In genomic region chr1:167066333-167067122, GRCh38 we compare ENCODE assay signal across 8 cellular contexts. TPM values are rescaled to one million over a fixed set of nuclear protein-coding genes. Genes with fewer than 3 reads are reported as not detected.
DNase-seq lines count a peak whose midpoint lies in the region; ATAC-seq and TF ChIP-seq lines count a peak whose summit lies in the region.

No MANE protein-coding gene starts in this region.

- TF ChIP-seq CTCF in choroid plexus epithelial cell (conservative IDR thresholded peaks at IDR 0.05; ENCODE audit: low read depth, low read length), result peak; percentile 93
- peak; percentile 94 to 100 (median 97) for TF ChIP-seq CTCF in right lobe of liver (IDR thresholded peaks at IDR 0.05)

- H3K36me3 ChIP-seq in right lobe of liver, result no peaks in the 10 kb centered on the region

- DNase-seq in 8988T (peak; percentile 84), NCI-H345 treated with DMSO at 0.1 percent for 48 hours (lab: John Stamatoyannopoulos, UW; ENCODE audit: unreplicated experiment) (peak; percentile 62), choroid plexus epithelial cell (ENCODE audit: low read depth) (peak; percentile 62), right lobe of liver (peak; percentile 78 to 84 (median 80))
- peak; percentile 87 for DNase-seq in activated CD4-positive, alpha-beta T cell treated with anti-CD3 and anti-CD28 coated beads for 36 hours
- peak; percentile 38 to 77 (median 66) for DNase-seq in stimulated activated CD4-positive, alpha-beta T cell treated with anti-CD3 and anti-CD28 coated beads, TNF-alpha, amount 100 ng/mL, for 1 hour (ENCODE audit: low read depth in 3 of 3, low spot score in 1 of 3)

- no peak overlapping the region for H3K27ac ChIP-seq in right lobe of liver

- H3K4me1 Mint-ChIP-seq in activated CD4-positive, alpha-beta T cell treated with anti-CD3 and anti-CD28 coated beads for 36 hours, result no peaks in the 10 kb centered on the region

- intact Hi-C loops in activated CD4-positive, alpha-beta T cell treated with anti-CD3 and anti-CD28 coated beads for 36 hours (cut with DNase I, micrococcal nuclease), result loop anchor here (1.0 to 10.0 kb wide), 11 partner anchors 58 to 491 kb away; partner anchors contain the start of gene POU2F1 (in 2 of the 2)
- intact Hi-C loops in right lobe of liver (cut with DNase I), result loop anchor here (5.0 to 10.0 kb wide), 2 partner anchors 376 to 378 kb away; no protein-coding TSS in a partner anchor

- no peaks in the 10 kb centered on the region for H3K27me3 Mint-ChIP-seq in activated CD4-positive, alpha-beta T cell treated with anti-CD3 and anti-CD28 coated beads for 36 hours

- POLR2A ChIA-PET in activated CD4-positive, alpha-beta T cell treated with anti-CD3 and anti-CD28 coated beads for 36 hours (lab: Charles Lee), result interaction anchor here (0.5 kb wide), 1 partner anchor 157 kb away, joined by 4 read pairs; no protein-coding TSS in a partner anchor

- ATAC-seq in GM18502 (IDR thresholded peaks at IDR 0.05; ENCODE audit: poor library complexity, unreplicated experiment) (peak; percentile 89), HG03103 (IDR thresholded peaks at IDR 0.05; ENCODE audit: low read depth, unreplicated experiment) (peak; percentile 64), right lobe of liver (peak; percentile 97 to 100 (median 100))
- ATAC-seq in activated CD4-positive, alpha-beta T cell treated with anti-CD3 and anti-CD28 coated beads for 36 hours, result peak; percentile 95

- H3K27me3 ChIP-seq in right lobe of liver, result no peaks in the 10 kb centered on the region

- H3K4me3 Mint-ChIP-seq in activated CD4-positive, alpha-beta T cell treated with anti-CD3 and anti-CD28 coated beads for 36 hours, result no peak overlapping the region

- no peak overlapping the region for H3K27ac Mint-ChIP-seq in activated CD4-positive, alpha-beta T cell treated with anti-CD3 and anti-CD28 coated beads for 36 hours

- peak overlapping the region; percentile 47 for H3K4me3 ChIP-seq in choroid plexus epithelial cell (ENCODE audit: low read depth, low read length)
- no peak overlapping the region for H3K4me3 ChIP-seq in right lobe of liver

- no peaks in the 10 kb centered on the region for H3K36me3 Mint-ChIP-seq in activated CD4-positive, alpha-beta T cell treated with anti-CD3 and anti-CD28 coated beads for 36 hours (ENCODE audit: low read depth)

- WGBS in right lobe of liver (ENCODE audit: insufficient coverage, low coverage, low lambda C conversion rate, missing lambda C conversion rate), result 4% methylated on average over 25 of the region's 31 CpGs

- H3K4me1 ChIP-seq in right lobe of liver, result no peaks in the 10 kb centered on the region

- CTCF ChIA-PET in activated CD4-positive, alpha-beta T cell treated with anti-CD3 and anti-CD28 coated beads for 36 hours (lab: Charles Lee), result interaction anchor here (0.6 to 11.2 kb wide), 21 partner anchors 10 to 476 kb away, joined by 3 to 541 read pairs (median 3); no protein-coding TSS in a partner anchor

- H3K9me3 ChIP-seq in right lobe of liver, result no peaks in the 10 kb centered on the region

- no peak for TF ChIP-seq POLR2A in right lobe of liver (IDR thresholded peaks at IDR 0.05)

- no peaks in the 10 kb centered on the region for H3K9me3 Mint-ChIP-seq in activated CD4-positive, alpha-beta T cell treated with anti-CD3 and anti-CD28 coated beads for 36 hours (ENCODE audit: low read depth)

RNA-seq across cellular contexts. Expression of gene GPA33, which starts 23.6 kb away (rescaled TPM):
- total RNA-seq in activated CD4-positive, alpha-beta T cell treated with anti-CD3 and anti-CD28 coated beads for 36 hours, result under 1 TPM; 0.39 to 0.56 TPM
- total RNA-seq in right lobe of liver, result under 1 TPM in 1 of 6 experiments, not detected in 5; 0.12 TPM

RNA-seq across cellular contexts. Expression of gene STYXL2, which starts 27.3 kb away (rescaled TPM):
- not detected for total RNA-seq in activated CD4-positive, alpha-beta T cell treated with anti-CD3 and anti-CD28 coated beads for 36 hours
- total RNA-seq in right lobe of liver, result under 1 TPM in 1 of 6 experiments, not detected in 5; 0.12 TPM
